Comparison of ENCODE assay signal across 20 cellular contexts in the genomic region with DNA sequence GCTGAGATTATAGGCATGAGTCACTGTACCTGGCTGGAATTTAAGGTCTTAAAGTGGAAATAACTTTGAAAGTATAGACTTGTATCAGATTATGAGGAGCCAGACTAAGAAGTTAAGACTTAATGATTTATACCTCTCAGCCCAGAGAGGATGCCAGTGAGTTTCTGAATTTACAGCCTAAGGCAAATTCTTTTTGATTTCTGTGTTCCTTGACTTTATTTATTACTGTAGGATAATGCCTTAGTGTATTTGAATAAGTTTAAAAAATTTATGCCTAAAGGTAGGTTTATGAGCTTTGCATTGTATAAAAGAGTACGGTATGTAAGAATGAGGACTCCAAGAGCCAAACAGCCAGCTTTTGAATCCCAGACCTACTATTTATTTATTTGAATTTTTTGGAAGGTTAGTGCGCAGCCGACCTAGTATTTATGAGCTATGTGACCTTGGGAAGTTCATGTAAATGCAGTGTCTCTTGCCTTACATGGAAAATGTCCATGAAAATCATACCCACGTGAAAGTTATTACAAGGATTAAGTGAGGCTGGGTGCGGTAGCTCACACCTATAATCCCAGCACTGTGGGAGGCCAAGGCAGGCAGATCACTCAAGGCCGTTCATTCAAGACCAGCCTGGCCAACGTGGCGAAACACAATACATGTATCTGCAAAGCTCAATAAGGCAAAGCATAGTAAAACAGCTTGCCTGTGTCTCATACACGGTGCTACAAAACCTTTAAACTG.
"Had no signal": no experiment of that assay in that cellular context is flagged by ENCODE, and none has a peak within 500 bp of the region (broad histone marks: within the 10 kb centered on the region; RNA-seq: fewer than 3 reads in every experiment).

No MANE protein-coding gene starts in this region.

- H3K9me3 Mint-ChIP-seq: activated naive CD4-positive, alpha-beta T cell treated with anti-CD3 and anti-CD28 coated beads, Interleukin-2, amount 50 U/mL, for 24 hours; activated T-cell treated with anti-CD3 and anti-CD28 coated beads, Interleukin-2, amount 50 U/mL, for 4 hours; memory B cell; naive thymus-derived CD8-positive, alpha-beta T cell; stimulated activated naive B cell treated with anti-CD40 and anti-IgM and Interleukin-4, amounts not matched to agents 10 μg/mL and 1 μg/mL and 100 μg/mL, for 72 hours; T-helper 1 cell treated with Interleukin-12 subunit alpha and Interleukin-12 subunit beta and Interleukin-4 antibody, amounts not matched to agents 30 μg/mL and 1 μg/mL, for 36 hours; WTC11 had no signal

- H3K9me3 ChIP-seq: left ventricle myocardium inferior, right atrium auricular region had no signal

- H3K4me1 Mint-ChIP-seq: activated CD4-positive, alpha-beta memory T cell treated with anti-CD3 and anti-CD28 coated beads, Interleukin-2, amount 10 ng/mL, durations not matched to agents 7 days and 5 days; activated naive CD4-positive, alpha-beta T cell treated with anti-CD3 and anti-CD28 coated beads, Interleukin-2, amount 50 U/mL, for 24 hours had no signal

- H3K4me3 ChIP-seq: hepatocyte, left ventricle myocardium inferior, right atrium auricular region, skin epidermis had no signal

- H3K27me3 Mint-ChIP-seq: activated CD4-positive, alpha-beta memory T cell treated with anti-CD3 and anti-CD28 coated beads, Interleukin-2, amount 10 ng/mL, durations not matched to agents 7 days and 5 days; activated naive CD4-positive, alpha-beta T cell treated with anti-CD3 and anti-CD28 coated beads, Interleukin-2, amount 50 U/mL, for 24 hours; memory B cell; stimulated activated naive B cell treated with anti-CD40 and anti-IgM and Interleukin-4, amounts not matched to agents 10 μg/mL and 1 μg/mL and 100 μg/mL, for 72 hours had no signal

- H3K27me3 ChIP-seq: hepatocyte, right atrium auricular region had no signal

- H3K27ac Mint-ChIP-seq: activated CD4-positive, alpha-beta memory T cell treated with anti-CD3 and anti-CD28 coated beads, Interleukin-2, amount 10 ng/mL, durations not matched to agents 7 days and 5 days; activated naive CD4-positive, alpha-beta T cell treated with anti-CD3 and anti-CD28 coated beads, Interleukin-2, amount 50 U/mL, for 24 hours; memory B cell; naive thymus-derived CD8-positive, alpha-beta T cell; stimulated activated naive B cell treated with anti-CD40 and anti-IgM and Interleukin-4, amounts not matched to agents 10 μg/mL and 1 μg/mL and 100 μg/mL, for 72 hours; T-helper 1 cell treated with Interleukin-12 subunit alpha and Interleukin-12 subunit beta and Interleukin-4 antibody, amounts not matched to agents 30 μg/mL and 1 μg/mL, for 36 hours; WTC11 had no signal

- H3K36me3 ChIP-seq: left ventricle myocardium inferior, right atrium auricular region had no signal

- H3K27ac ChIP-seq: hepatocyte, left ventricle myocardium inferior, right atrium auricular region had no signal

- H3K36me3 Mint-ChIP-seq: activated naive CD4-positive, alpha-beta T cell treated with anti-CD3 and anti-CD28 coated beads, Interleukin-2, amount 50 U/mL, for 24 hours; memory B cell; naive thymus-derived CD8-positive, alpha-beta T cell; stimulated activated naive B cell treated with anti-CD40 and anti-IgM and Interleukin-4, amounts not matched to agents 10 μg/mL and 1 μg/mL and 100 μg/mL, for 72 hours; WTC11 had no signal

- DNase-seq: activated CD4-positive, alpha-beta memory T cell treated with anti-CD3 and anti-CD28 coated beads, Interleukin-2, amount 10 ng/mL, durations not matched to agents 7 days and 5 days; activated CD4-positive, alpha-beta T cell treated with anti-CD3 and anti-CD28 coated beads for 4 hours; activated effector memory CD4-positive, alpha-beta T cell treated with anti-CD3 and anti-CD28 coated beads, Interleukin-2, amount 50 U/mL, for 16 hours; activated T-cell treated with anti-CD3 and anti-CD28 coated beads, Interleukin-2, amount 50 U/mL, for 4 hours; amniotic stem cell; caudate nucleus; kidney; left ventricle myocardium inferior; naive thymus-derived CD8-positive, alpha-beta T cell; stimulated activated CD4-positive, alpha-beta T cell treated with anti-CD3 and anti-CD28 coated beads, Interleukin-15, amount 100 ng/mL, for 24 hours; stimulated activated CD4-positive, alpha-beta T cell treated with anti-CD3 and anti-CD28 coated beads, Interleukin-4, amount 100 ng/mL, for 1 hour; stimulated activated naive B cell treated with anti-CD40 and anti-IgM and Interleukin-4, amounts not matched to agents 10 μg/mL and 1 μg/mL and 100 μg/mL, for 72 hours; trophoblast cell had no signal

- ATAC-seq: activated T-cell treated with anti-CD3 and anti-CD28 coated beads, Interleukin-2, amount 50 U/mL, for 4 hours; naive thymus-derived CD8-positive, alpha-beta T cell; stimulated activated naive B cell treated with anti-CD40 and anti-IgM and Interleukin-4, amounts not matched to agents 10 μg/mL and 1 μg/mL and 100 μg/mL, for 72 hours had no signal

- H3K4me3 Mint-ChIP-seq: activated CD4-positive, alpha-beta memory T cell treated with anti-CD3 and anti-CD28 coated beads, Interleukin-2, amount 10 ng/mL, durations not matched to agents 7 days and 5 days; activated naive CD4-positive, alpha-beta T cell treated with anti-CD3 and anti-CD28 coated beads, Interleukin-2, amount 50 U/mL, for 24 hours; activated T-cell treated with anti-CD3 and anti-CD28 coated beads, Interleukin-2, amount 50 U/mL, for 4 hours; memory B cell; naive thymus-derived CD8-positive, alpha-beta T cell; stimulated activated naive B cell treated with anti-CD40 and anti-IgM and Interleukin-4, amounts not matched to agents 10 μg/mL and 1 μg/mL and 100 μg/mL, for 72 hours; T-helper 1 cell treated with Interleukin-12 subunit alpha and Interleukin-12 subunit beta and Interleukin-4 antibody, amounts not matched to agents 30 μg/mL and 1 μg/mL, for 36 hours; WTC11 had no signal
